In the genomic region with DNA sequence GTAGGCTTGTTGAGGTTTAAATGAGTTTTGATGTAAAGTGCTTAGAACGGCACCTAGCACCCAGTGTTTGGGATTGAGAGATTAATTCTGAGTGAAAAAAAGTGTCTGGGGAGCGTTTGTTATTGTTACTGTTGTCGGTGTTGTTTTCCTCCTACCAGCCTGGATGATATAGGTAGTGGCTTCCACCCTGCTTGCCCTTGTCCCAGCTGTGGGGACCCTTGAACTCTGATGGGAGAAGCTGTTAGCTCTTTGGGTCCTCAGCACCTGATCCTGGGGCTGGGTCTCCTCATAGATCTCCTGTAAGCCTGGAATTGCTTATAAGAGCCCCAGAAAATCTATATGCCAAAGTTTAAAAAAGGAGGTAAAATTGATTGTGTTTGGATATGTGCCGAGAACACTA, we compare ENCODE assay signal across 11 cellular contexts. TPM values are rescaled to one million over a fixed set of nuclear protein-coding genes. Genes with fewer than 3 reads are reported as not detected.
DNase-seq lines count a peak whose midpoint lies in the region; ATAC-seq and TF ChIP-seq lines count a peak whose summit lies in the region.
"Had no signal": no experiment of that assay in that cellular context is flagged by ENCODE, and none has a peak within 500 bp of the region (broad histone marks: within the 10 kb centered on the region; RNA-seq: fewer than 3 reads in every experiment).

No MANE protein-coding gene starts in this region.

- H3K27ac Mint-ChIP-seq in activated CD4-positive, alpha-beta T cell treated with anti-CD3 and anti-CD28 coated beads for 36 hours = peak overlapping the region; percentile 100
- peak overlapping the region; percentile 99 for H3K27ac Mint-ChIP-seq in T-cell
- H3K27ac Mint-ChIP-seq: progenitor cell of endocrine pancreas had no signal

- peaks cover 62% of the 10 kb centered on the region for H3K4me1 Mint-ChIP-seq in activated CD4-positive, alpha-beta T cell treated with anti-CD3 and anti-CD28 coated beads for 36 hours
- peaks cover 68 to 80% (median 75%) of the 10 kb centered on the region in 3 donors for H3K4me1 Mint-ChIP-seq in T-cell

- H3K4me3 ChIP-seq in right atrium auricular region = no peak overlapping the region
- H3K4me3 ChIP-seq in stomach smooth muscle (ENCODE audit: low read length in 2 of 2) = no peak overlapping the region

- H3K9ac ChIP-seq in stomach smooth muscle (ENCODE audit: low read length in 2 of 2) = no peak overlapping the region

- no peak for ATAC-seq in activated CD4-positive, alpha-beta T cell treated with anti-CD3 and anti-CD28 coated beads for 36 hours
- ATAC-seq in T-cell (replicated peaks in 1 of 4) = no peak
- ATAC-seq in HG03097 (IDR thresholded peaks at IDR 0.05; ENCODE audit: low FRiP score, unreplicated experiment) = no peak

- POLR2A ChIA-PET in activated CD4-positive, alpha-beta T cell treated with anti-CD3 and anti-CD28 coated beads for 36 hours (lab: Charles Lee) = interaction anchor here (0.6 to 7.9 kb wide), 10 partner anchors 8 to 166 kb away, joined by 3 to 86 read pairs (median 8); a partner anchor contains a TSS
- POLR2A ChIA-PET in T-cell (lab: Charles Lee) = interaction anchor here (0.6 to 1.6 kb wide), 5 partner anchors 9 to 89 kb away, joined by 3 to 6 read pairs (median 4); a partner anchor contains a TSS

- H3K27me3 ChIP-seq in right atrium auricular region = no peaks in the 10 kb centered on the region
- peaks cover 11 to 12% of the 10 kb centered on the region in 2 donors for H3K27me3 ChIP-seq in stomach smooth muscle (ENCODE audit: control insufficient read depth in 1 of 2, insufficient read depth in 2 of 2, low read length in 2 of 2)

- no peaks in the 10 kb centered on the region for H3K36me3 ChIP-seq in right atrium auricular region
- no peaks in the 10 kb centered on the region for H3K36me3 ChIP-seq in stomach smooth muscle (ENCODE audit: control insufficient read depth in 2 of 2, insufficient read depth in 2 of 2, low read length in 2 of 2)

- TF ChIP-seq CTCF in right atrium auricular region (IDR thresholded peaks at IDR 0.05) = no peak

- H3K27ac ChIP-seq in right atrium auricular region (peak overlapping the region; percentile 84 to 86), stomach smooth muscle (ENCODE audit: low read length) (peak overlapping the region; percentile 37)

- no peak for DNase-seq in activated CD4-positive, alpha-beta T cell treated with anti-CD3 and anti-CD28 coated beads for 36 hours
- DNase-seq in activated CD4-positive, alpha-beta T cell treated with anti-CD3 and anti-CD28 coated beads, Interleukin-2, amount 50 U/mL, for 1 hour = no peak
- DNase-seq in T-cell (no peak), right atrium auricular region (ENCODE audit: low spot score) (no peak), activated gamma-delta T cell (lab: John Stamatoyannopoulos, UW) (no peak), COLO668 (lab: John Stamatoyannopoulos, UW; ENCODE audit: unreplicated experiment) (no peak)
- DNase-seq: NCI-H524 treated with DMSO at 0.1 percent for 48 hours had no signal

- no peaks in the 10 kb centered on the region for H3K9me3 Mint-ChIP-seq in activated CD4-positive, alpha-beta T cell treated with anti-CD3 and anti-CD28 coated beads for 36 hours (ENCODE audit: low read depth)
- no peaks in the 10 kb centered on the region for H3K9me3 Mint-ChIP-seq in T-cell

- H3K27me3 Mint-ChIP-seq in activated CD4-positive, alpha-beta T cell treated with anti-CD3 and anti-CD28 coated beads for 36 hours = no peaks in the 10 kb centered on the region
- no peaks in the 10 kb centered on the region for H3K27me3 Mint-ChIP-seq in T-cell

- CTCF ChIA-PET in activated CD4-positive, alpha-beta T cell treated with anti-CD3 and anti-CD28 coated beads for 36 hours (lab: Charles Lee) = interaction anchor here (0.6 to 3.0 kb wide), 13 partner anchors 9 to 177 kb away, joined by 3 to 30 read pairs (median 5); a partner anchor contains a TSS
- CTCF ChIA-PET in T-cell (lab: Charles Lee) = interaction anchor here (0.6 to 1.5 kb wide), 11 partner anchors 9 to 821 kb away, joined by 3 to 13 read pairs (median 4); a partner anchor contains a TSS

- no peaks in the 10 kb centered on the region for H3K9me3 ChIP-seq in right atrium auricular region
- no peaks in the 10 kb centered on the region for H3K9me3 ChIP-seq in stomach smooth muscle (ENCODE audit: control insufficient read depth in 2 of 2, low read length in 2 of 2)

- peaks cover 32% of the 10 kb centered on the region for H3K36me3 Mint-ChIP-seq in activated CD4-positive, alpha-beta T cell treated with anti-CD3 and anti-CD28 coated beads for 36 hours (ENCODE audit: low read depth)
- H3K36me3 Mint-ChIP-seq in T-cell = no peaks in the 10 kb centered on the region

- H3K4me1 ChIP-seq in right atrium auricular region (peaks cover 0 to 92% of the 10 kb centered on the region in 2 donors), stomach smooth muscle (ENCODE audit: control insufficient read depth, insufficient read depth, low read length) (peaks cover 44% of the 10 kb centered on the region)

- intact Hi-C loops in activated CD4-positive, alpha-beta T cell treated with anti-CD3 and anti-CD28 coated beads for 36 hours (cut with DNase I, micrococcal nuclease) = loop anchor here in 1 of 2 experiments (1.0 to 5.0 kb wide), 7 partner anchors 65 to 966 kb away; a partner anchor contains a TSS

- peak overlapping the region; percentile 94 for H3K4me3 Mint-ChIP-seq in activated CD4-positive, alpha-beta T cell treated with anti-CD3 and anti-CD28 coated beads for 36 hours
- peak overlapping the region; percentile 95 to 100 (median 99) for H3K4me3 Mint-ChIP-seq in T-cell

RNA-seq across cellular contexts. Expression of a gene that starts 4.9 kb away (rescaled TPM):
- total RNA-seq in activated CD4-positive, alpha-beta T cell treated with anti-CD3 and anti-CD28 coated beads for 36 hours = 100 to 1,000 TPM; 268 to 295 TPM
- total RNA-seq in T-cell (100 to 1,000 TPM; 362 to 473 (median 457) TPM), right atrium auricular region (10 to 100 TPM in 1 of 2 donors, 1 to 10 TPM in 1; 7.6 to 13.6 TPM)

RNA-seq across cellular contexts. Expression of a gene that starts 35.3 kb away (rescaled TPM):
- total RNA-seq in activated CD4-positive, alpha-beta T cell treated with anti-CD3 and anti-CD28 coated beads for 36 hours = under 1 TPM; 0.21 to 0.25 TPM
- under 1 TPM in 4 of 5 donors, not detected in 1; 0.37 to 0.55 (median 0.42) TPM for total RNA-seq in T-cell
- not detected for total RNA-seq in right atrium auricular region
- total RNA-seq: chondrocyte had no signal

Comparison
In these comparisons a context has a peak if more than half of its experiments do, and no peak if none do; other contexts are left out.
1. RNA of a gene that starts 4.9 kb away (total RNA-seq): 362 to 473 TPM in T-cell and 268 to 295 TPM in activated CD4-positive, alpha-beta T cell treated with anti-CD3 and anti-CD28 coated beads for 36 hours; 7.6 to 13.6 TPM in right atrium auricular region; every median in the first group is over 10 times any median in the second.